Comparison of ENCODE assay signal across 16 cellular contexts in genomic region chr2:206259615-206260426, GRCh38. TPM values are rescaled to one million over a fixed set of nuclear protein-coding genes. Genes with fewer than 3 reads are reported as not detected.
A peak's percentile ranks its signal among the peaks of the same experiment; 100 is the strongest.
DNase-seq lines count a peak whose midpoint lies in the region; ATAC-seq and TF ChIP-seq lines count a peak whose summit lies in the region.
"Had no signal": no experiment of that assay in that cellular context is flagged by ENCODE, and none has a peak within 500 bp of the region (broad histone marks: within the 10 kb centered on the region; RNA-seq: fewer than 3 reads in every experiment).

No MANE protein-coding gene starts in this region.

- POLR2A ChIA-PET in activated naive CD8-positive, alpha-beta T cell treated with anti-CD3 and anti-CD28 coated beads, Interleukin-2, amount 10 ng/mL, durations not matched to agents 7 days and 5 days (lab: Charles Lee): no interaction called here
- POLR2A ChIA-PET in OCI-LY7 (lab: Charles Lee) (interaction anchor here (0.5 to 1.8 kb wide), 14 partner anchors 11 to 459 kb away, joined by 3 to 7 read pairs (median 3); partner anchors contain the start of gene INO80D), Caco-2 (lab: Charles Lee) (no interaction called here)

- H3K4me3 ChIP-seq in OCI-LY7 (ENCODE audit: low read depth, low read length, poor library complexity, severe bottlenecking) (no peak overlapping the region), mesenchymal stem cell (ENCODE audit: insufficient read depth in 1 of 2, low read depth in 1 of 2, low read length in 2 of 2) (peak overlapping the region in 1 of 2 experiments; percentile 42), Caco-2 (ENCODE audit: low read depth, low read length) (no peak overlapping the region), WERI-Rb-1 (ENCODE audit: low read depth, low read length) (no peak overlapping the region)
- H3K4me3 ChIP-seq: sigmoid colon had no signal

- DNase-seq in activated naive CD8-positive, alpha-beta T cell treated with anti-CD3 and anti-CD28 coated beads, Interleukin-2, amount 10 ng/mL, durations not matched to agents 7 days and 5 days: no peak
- no peak for DNase-seq in activated naive CD8-positive, alpha-beta T cell treated with anti-CD3 and anti-CD28 coated beads, Interleukin-2, amount 50 U/mL, for 24 hours
- DNase-seq in OCI-LY7 (ENCODE audit: low spot score) (no peak), mesenchymal stem cell (no peak), Caco-2 (no peak), WERI-Rb-1 (no peak), foreskin melanocyte (no peak)
- DNase-seq: activated naive CD4-positive, alpha-beta T cell treated with anti-CD3 and anti-CD28 coated beads, Interleukin-2, amount 50 U/mL, for 16 hours; caudate nucleus; hypothalamus; NCI-H1417 treated with DMSO at 0.1 percent for 48 hours; NCI-H524 treated with DMSO at 0.1 percent for 48 hours; sigmoid colon; stimulated activated naive CD8-positive, alpha-beta T cell treated with anti-CD3 and anti-CD28 coated beads, Interleukin-15, Interleukin-2, amounts not matched to agents 100 U/mL and 50 U/mL, for 24 hours had no signal

- intact Hi-C loops in OCI-LY7 (cut with micrococcal nuclease; ENCODE audit: unreplicated experiment) (loop anchor here (1.0 kb wide), 1 partner anchor 96 kb away; no protein-coding TSS in a partner anchor), Caco-2 (cut with micrococcal nuclease; ENCODE audit: unreplicated experiment) (loop anchor here (1.0 kb wide), 1 partner anchor 96 kb away; no protein-coding TSS in a partner anchor)

- no peaks in the 10 kb centered on the region for H3K36me3 Mint-ChIP-seq in activated naive CD8-positive, alpha-beta T cell treated with anti-CD3 and anti-CD28 coated beads, Interleukin-2, amount 10 ng/mL, durations not matched to agents 7 days and 5 days
- peaks cover 4% of the 10 kb centered on the region for H3K36me3 Mint-ChIP-seq in activated naive CD8-positive, alpha-beta T cell treated with anti-CD3 and anti-CD28 coated beads, Interleukin-2, amount 50 U/mL, for 24 hours (ENCODE audit: low read depth)
- no peaks in the 10 kb centered on the region for H3K36me3 Mint-ChIP-seq in Caco-2 (ENCODE audit: insufficient read depth, unreplicated experiment)
- H3K36me3 Mint-ChIP-seq: IgD-negative memory B cell had no signal

- no peaks in the 10 kb centered on the region for H3K9me3 Mint-ChIP-seq in activated naive CD8-positive, alpha-beta T cell treated with anti-CD3 and anti-CD28 coated beads, Interleukin-2, amount 10 ng/mL, durations not matched to agents 7 days and 5 days
- H3K9me3 Mint-ChIP-seq in activated naive CD8-positive, alpha-beta T cell treated with anti-CD3 and anti-CD28 coated beads, Interleukin-2, amount 50 U/mL, for 24 hours: no peaks in the 10 kb centered on the region
- H3K9me3 Mint-ChIP-seq in Caco-2 (ENCODE audit: unreplicated experiment): no peaks in the 10 kb centered on the region

- no peak overlapping the region for H3K18ac ChIP-seq in mesenchymal stem cell (ENCODE audit: low read depth in 1 of 2, low read length in 2 of 2)

- H3K27me3 ChIP-seq in mesenchymal stem cell (ENCODE audit: control insufficient read depth in 1 of 2, insufficient read depth in 1 of 2, low read length in 2 of 2) (peaks cover 78 to 89% of the 10 kb centered on the region in 2 experiments), Caco-2 (replicated peaks; ENCODE audit: control insufficient read depth, insufficient read depth, low read length) (0 out of 2 replicates have a peak, but pooled peaks cover 1% of the 10 kb centered on the region), WERI-Rb-1 (ENCODE audit: insufficient read depth, low read depth, severe bottlenecking) (no peaks in the 10 kb centered on the region)

- H3K27ac ChIP-seq in OCI-LY7 (ENCODE audit: low read depth, low read length, poor library complexity, severe bottlenecking) (no peak overlapping the region), mesenchymal stem cell (ENCODE audit: low read length, poor library complexity, severe bottlenecking) (no peak overlapping the region), WERI-Rb-1 (no peak overlapping the region)
- H3K27ac ChIP-seq: sigmoid colon had no signal

- H3K4me2 ChIP-seq in OCI-LY7 (ENCODE audit: low read length): peak overlapping the region; percentile 42
- no peak overlapping the region for H3K4me2 ChIP-seq in mesenchymal stem cell (ENCODE audit: low read length, poor library complexity, severe bottlenecking)

- peak overlapping the region; percentile 16 for H3K4me3 Mint-ChIP-seq in activated naive CD8-positive, alpha-beta T cell treated with anti-CD3 and anti-CD28 coated beads, Interleukin-2, amount 10 ng/mL, durations not matched to agents 7 days and 5 days
- H3K4me3 Mint-ChIP-seq in activated naive CD8-positive, alpha-beta T cell treated with anti-CD3 and anti-CD28 coated beads, Interleukin-2, amount 50 U/mL, for 24 hours: no peak overlapping the region
- H3K4me3 Mint-ChIP-seq in Caco-2 (ENCODE audit: unreplicated experiment): no peak overlapping the region

- no peaks in the 10 kb centered on the region for H3K79me1 ChIP-seq in mesenchymal stem cell (replicated peaks; ENCODE audit: low read length, poor library complexity, severe bottlenecking)

- no peak overlapping the region for H4K8ac ChIP-seq in mesenchymal stem cell (ENCODE audit: low read length)

- no peak overlapping the region for H3K4ac ChIP-seq in mesenchymal stem cell (ENCODE audit: low read depth in 1 of 2, low read length in 2 of 2)

- H2AK5ac ChIP-seq in mesenchymal stem cell (ENCODE audit: low read length, severe bottlenecking): no peak overlapping the region

- H3K36me3 ChIP-seq in OCI-LY7 (ENCODE audit: insufficient read depth, low read length) (no peaks in the 10 kb centered on the region), mesenchymal stem cell (ENCODE audit: control insufficient read depth in 1 of 2, insufficient read depth in 2 of 2, low read depth in 1 of 2, low read length in 2 of 2) (no peaks in the 10 kb centered on the region), Caco-2 (ENCODE audit: control insufficient read depth, insufficient read depth, low read length) (no peaks in the 10 kb centered on the region), WERI-Rb-1 (no peaks in the 10 kb centered on the region)
- H3K36me3 ChIP-seq: sigmoid colon had no signal

- no peaks in the 10 kb centered on the region for H3K79me2 ChIP-seq in OCI-LY7 (ENCODE audit: insufficient read depth, low read depth, low read length)

- BruUV-seq in OCI-LY7 (replicated peaks; lab: Mats Ljungman, UMichigan): no TSS peak
- no TSS peak for BruUV-seq in Caco-2 (replicated peaks; lab: Mats Ljungman, UMichigan)

- H4K20me1 ChIP-seq in OCI-LY7 (ENCODE audit: insufficient read depth, low read length): no peaks in the 10 kb centered on the region

- no peak overlapping the region for H3K27ac Mint-ChIP-seq in activated naive CD8-positive, alpha-beta T cell treated with anti-CD3 and anti-CD28 coated beads, Interleukin-2, amount 10 ng/mL, durations not matched to agents 7 days and 5 days
- no peak overlapping the region for H3K27ac Mint-ChIP-seq in activated naive CD8-positive, alpha-beta T cell treated with anti-CD3 and anti-CD28 coated beads, Interleukin-2, amount 50 U/mL, for 24 hours
- H3K27ac Mint-ChIP-seq in Caco-2 (ENCODE audit: unreplicated experiment): no peak overlapping the region

- no peak overlapping the region for H2BK120ac ChIP-seq in mesenchymal stem cell (ENCODE audit: low read depth, low read length)

- H3K9ac ChIP-seq in mesenchymal stem cell (ENCODE audit: low read length): peak overlapping the region; percentile 37

- no peak overlapping the region for H3K14ac ChIP-seq in mesenchymal stem cell (ENCODE audit: low read length in 2 of 2)

- ATAC-seq in activated naive CD8-positive, alpha-beta T cell treated with anti-CD3 and anti-CD28 coated beads, Interleukin-2, amount 10 ng/mL, durations not matched to agents 7 days and 5 days (ENCODE audit: low read depth): no peak
- no peak for ATAC-seq in activated naive CD8-positive, alpha-beta T cell treated with anti-CD3 and anti-CD28 coated beads, Interleukin-2, amount 50 U/mL, for 24 hours
- ATAC-seq in HG02610 (IDR thresholded peaks at IDR 0.05; ENCODE audit: unreplicated experiment): peak; percentile 5
- ATAC-seq: stimulated activated naive CD8-positive, alpha-beta T cell treated with anti-CD3 and anti-CD28 coated beads, Interleukin-15, Interleukin-2, amounts not matched to agents 100 U/mL and 50 U/mL, for 24 hours had no signal

- H3K4me1 Mint-ChIP-seq in activated naive CD8-positive, alpha-beta T cell treated with anti-CD3 and anti-CD28 coated beads, Interleukin-2, amount 10 ng/mL, durations not matched to agents 7 days and 5 days: peaks cover 11% of the 10 kb centered on the region
- peaks cover 11% of the 10 kb centered on the region for H3K4me1 Mint-ChIP-seq in activated naive CD8-positive, alpha-beta T cell treated with anti-CD3 and anti-CD28 coated beads, Interleukin-2, amount 50 U/mL, for 24 hours
- no peaks in the 10 kb centered on the region for H3K4me1 Mint-ChIP-seq in Caco-2 (ENCODE audit: low read depth, unreplicated experiment)

- CTCF ChIA-PET in OCI-LY7 (lab: Charles Lee; ENCODE audit: unreplicated experiment): interaction anchor here (0.6 to 0.7 kb wide), 2 partner anchors 99 to 882 kb away, joined by 3 read pairs; no protein-coding TSS in a partner anchor
- CTCF ChIA-PET in Caco-2 (lab: Charles Lee): interaction anchor here (0.8 kb wide), 1 partner anchor 256 kb away, joined by 6 read pairs; no protein-coding TSS in a partner anchor

- H3K4me1 ChIP-seq in OCI-LY7 (ENCODE audit: insufficient read depth, low read length, poor library complexity, severe bottlenecking): peaks cover 19% of the 10 kb centered on the region
- no peaks in the 10 kb centered on the region for H3K4me1 ChIP-seq in mesenchymal stem cell (ENCODE audit: control insufficient read depth, insufficient read depth, low read depth, low read length)
- 0 out of 2 replicates have a peak, but pooled peaks cover 3% of the 10 kb centered on the region for H3K4me1 ChIP-seq in Caco-2

- no peak overlapping the region for H2BK5ac ChIP-seq in mesenchymal stem cell (ENCODE audit: low read depth, low read length, poor library complexity, severe bottlenecking)

- TF ChIP-seq CTCF in OCI-LY7 (conservative IDR thresholded peaks at IDR 0.05; ENCODE audit: low read length): no peak
- TF ChIP-seq CTCF in Caco-2 (IDR thresholded peaks at IDR 0.05; ENCODE audit: insufficient read depth in 1 of 2, low read depth in 1 of 2, low read length in 1 of 2, severe bottlenecking in 1 of 2, unreplicated experiment in 1 of 2): no peak
- no peak for TF ChIP-seq CTCF in WERI-Rb-1 (IDR thresholded peaks at IDR 0.05; ENCODE audit: low read depth, low read length)

- no peak overlapping the region for H2BK12ac ChIP-seq in mesenchymal stem cell (ENCODE audit: low read length in 2 of 2)

- peaks cover 75% of the 10 kb centered on the region for H3K27me3 Mint-ChIP-seq in activated naive CD8-positive, alpha-beta T cell treated with anti-CD3 and anti-CD28 coated beads, Interleukin-2, amount 10 ng/mL, durations not matched to agents 7 days and 5 days
- H3K27me3 Mint-ChIP-seq in activated naive CD8-positive, alpha-beta T cell treated with anti-CD3 and anti-CD28 coated beads, Interleukin-2, amount 50 U/mL, for 24 hours: peaks cover 64% of the 10 kb centered on the region
- peaks cover 35% of the 10 kb centered on the region for H3K27me3 Mint-ChIP-seq in Caco-2 (ENCODE audit: insufficient read depth, unreplicated experiment)

- H3K9me2 ChIP-seq in OCI-LY7 (ENCODE audit: insufficient read depth, low read length): no peaks in the 10 kb centered on the region

- H3K23ac ChIP-seq in mesenchymal stem cell (ENCODE audit: low read length in 2 of 2): no peak overlapping the region

- WGBS in mesenchymal stem cell: 37% methylated on average over 11 of the region's 11 CpGs

- H2AFZ ChIP-seq in OCI-LY7 (ENCODE audit: low read length) (peak overlapping the region; percentile 76; the same call in 1 of the 2 replicates), mesenchymal stem cell (ENCODE audit: low read depth, low read length) (no peak overlapping the region)

- H3K9me3 ChIP-seq in OCI-LY7 (ENCODE audit: low read length) (no peaks in the 10 kb centered on the region), mesenchymal stem cell (ENCODE audit: control insufficient read depth, low read length) (no peaks in the 10 kb centered on the region), Caco-2 (no peaks in the 10 kb centered on the region), WERI-Rb-1 (ENCODE audit: severe bottlenecking) (no peaks in the 10 kb centered on the region)
- H3K9me3 ChIP-seq: sigmoid colon had no signal

- H2BK15ac ChIP-seq in mesenchymal stem cell (ENCODE audit: low read depth, poor library complexity, severe bottlenecking): no peak overlapping the region

- no peak overlapping the region for H4K91ac ChIP-seq in mesenchymal stem cell (ENCODE audit: low read length)

RNA-seq across cellular contexts. Expression of gene ZDBF2, which starts 14.6 kb away (rescaled TPM):
- total RNA-seq in activated naive CD8-positive, alpha-beta T cell treated with anti-CD3 and anti-CD28 coated beads, Interleukin-2, amount 10 ng/mL, durations not matched to agents 7 days and 5 days: 10 to 100 TPM; 10.7 to 12.8 TPM
- 13.9 and 14.0 TPM in 2 replicates for total RNA-seq in OCI-LY7 (2014; rRNA removed; shearing (Covaris generic))
- 37.0 and 44.3 TPM in 2 replicates for total RNA-seq in OCI-LY7 (2022)
- polyA plus RNA-seq in mesenchymal stem cell (2013, experiment 1 of 2): 3.0 TPM
- polyA plus RNA-seq in mesenchymal stem cell (2013, experiment 2 of 2): 3.0 TPM
- total RNA-seq in Caco-2 (2022): 6.5 and 7.4 TPM in 2 replicates
